Comparison of ENCODE assay signal across 8 cellular contexts in the genomic region with DNA sequence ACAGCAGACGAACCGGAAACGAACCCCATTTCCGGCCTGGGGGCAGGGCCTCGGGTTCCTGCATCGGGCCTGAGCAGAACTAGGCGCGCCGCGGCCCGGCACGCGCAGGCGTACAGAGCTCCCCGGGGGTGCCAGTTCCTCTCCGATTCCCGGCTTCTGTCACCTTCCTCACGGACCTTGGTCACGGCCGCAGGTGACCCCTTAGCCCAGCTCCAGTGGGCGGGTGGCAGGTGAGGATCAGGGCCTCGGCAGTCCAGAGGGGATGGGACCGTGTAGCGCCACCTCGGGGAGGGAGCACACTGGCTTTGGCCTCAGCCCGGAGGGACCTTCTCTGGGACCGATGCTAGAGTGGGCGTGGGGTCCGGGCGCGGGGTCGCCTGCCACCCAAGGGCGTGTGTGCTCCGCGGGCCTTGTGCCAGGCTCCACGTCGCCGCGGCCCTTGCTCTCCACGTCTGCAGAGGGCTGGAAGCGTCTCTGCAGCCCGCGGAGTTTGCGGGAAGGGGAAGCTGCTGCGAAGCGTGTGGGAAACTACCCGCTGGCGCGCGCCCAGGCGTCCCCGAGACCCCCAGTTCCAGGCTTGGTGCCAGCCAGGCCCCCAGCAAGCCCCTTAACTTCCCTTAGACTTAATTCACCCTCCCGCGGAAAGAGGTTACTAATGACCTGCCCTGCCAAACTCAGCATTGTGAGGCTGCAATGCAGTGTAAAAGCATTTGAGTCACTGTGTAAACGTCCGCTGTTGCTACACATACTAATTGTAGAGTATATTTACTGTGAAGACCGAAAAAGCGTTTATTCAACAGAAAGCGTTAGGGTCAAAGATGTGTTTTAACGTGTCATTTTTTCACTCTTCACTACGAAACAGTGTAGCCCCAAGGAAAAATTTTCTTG. TPM values are rescaled to one million over a fixed set of nuclear protein-coding genes. Genes with fewer than 3 reads are reported as not detected.
DNase-seq lines count a peak whose midpoint lies in the region; ATAC-seq and TF ChIP-seq lines count a peak whose summit lies in the region.

Gene TRAPPC12 (plus strand): TSS at position 48 of the 888 bp plus-strand sequence. CDS start 7,930 bp downstream, outside the sequence.

- CTCF ChIA-PET in activated CD4-positive, alpha-beta memory T cell treated with anti-CD3 and anti-CD28 coated beads, Interleukin-2, amount 10 ng/mL, durations not matched to agents 7 days and 5 days (lab: Charles Lee), result interaction anchor here (1.0 to 2.0 kb wide), 7 partner anchors 22 to 196 kb away, joined by 3 to 10 read pairs (median 4); partner anchors contain the start of gene ADI1

- H3K27ac Mint-ChIP-seq in activated CD4-positive, alpha-beta memory T cell treated with anti-CD3 and anti-CD28 coated beads, Interleukin-2, amount 10 ng/mL, durations not matched to agents 7 days and 5 days, result peak within 1 kb of the TSS; percentile 96

- no peaks in the 10 kb centered on the region for H3K27me3 ChIP-seq in lower lobe of right lung (ENCODE audit: low read depth)

- peak within 1 kb of the TSS; percentile 89 for H3K27ac ChIP-seq in lower lobe of right lung

- intact Hi-C loops in lower lobe of right lung (cut with DNase I), result no loop called here

- peaks cover 16% of the 10 kb centered on the region for H3K36me3 ChIP-seq in lower lobe of right lung

- H3K4me1 Mint-ChIP-seq in activated CD4-positive, alpha-beta memory T cell treated with anti-CD3 and anti-CD28 coated beads, Interleukin-2, amount 10 ng/mL, durations not matched to agents 7 days and 5 days, result peaks cover 57% of the 10 kb centered on the region

- H3K36me3 Mint-ChIP-seq in activated CD4-positive, alpha-beta memory T cell treated with anti-CD3 and anti-CD28 coated beads, Interleukin-2, amount 10 ng/mL, durations not matched to agents 7 days and 5 days (ENCODE audit: low read depth), result peaks cover 34% of the 10 kb centered on the region

- H3K4me1 ChIP-seq in lower lobe of right lung, result peaks cover 37% of the 10 kb centered on the region

- POLR2A ChIA-PET in activated CD4-positive, alpha-beta memory T cell treated with anti-CD3 and anti-CD28 coated beads, Interleukin-2, amount 10 ng/mL, durations not matched to agents 7 days and 5 days (lab: Charles Lee), result interaction anchor here (0.6 to 4.2 kb wide), 11 partner anchors 13 to 394 kb away, joined by 3 to 34 read pairs (median 3); partner anchors contain the start of genes ADI1 and RNASEH1

- ATAC-seq in HG03439 (IDR thresholded peaks at IDR 0.05; ENCODE audit: unreplicated experiment) (peak; percentile 79), lower lobe of right lung (peak; percentile 94 to 95)

- H3K4me3 Mint-ChIP-seq in activated CD4-positive, alpha-beta memory T cell treated with anti-CD3 and anti-CD28 coated beads, Interleukin-2, amount 10 ng/mL, durations not matched to agents 7 days and 5 days, result peak within 1 kb of the TSS; percentile 99

- H3K9me3 ChIP-seq in lower lobe of right lung, result no peaks in the 10 kb centered on the region

- H3K27me3 Mint-ChIP-seq in activated CD4-positive, alpha-beta memory T cell treated with anti-CD3 and anti-CD28 coated beads, Interleukin-2, amount 10 ng/mL, durations not matched to agents 7 days and 5 days, result no peaks in the 10 kb centered on the region

- TF ChIP-seq CTCF in lower lobe of right lung (IDR thresholded peaks at IDR 0.05), result peak; percentile 43

- peak; percentile 53 to 94 (median 84) for DNase-seq in C1 segment of cervical spinal cord (lab: John Stamatoyannopoulos, UW)
- DNase-seq in NCI-H82 treated with DMSO at 0.1 percent for 48 hours (lab: John Stamatoyannopoulos, UW; ENCODE audit: unreplicated experiment), result peak; percentile 84
- DNase-seq in activated CD4-positive, alpha-beta memory T cell treated with anti-CD3 and anti-CD28 coated beads, Interleukin-2, amount 10 ng/mL, durations not matched to agents 7 days and 5 days, result peak; percentile 95
- peak; percentile 93 for DNase-seq in ecto neural progenitor cell (ENCODE audit: low spot score)
- peak; percentile 95 for DNase-seq in lower lobe of right lung
- DNase-seq in stimulated activated CD4-positive, alpha-beta T cell treated with anti-CD3 and anti-CD28 coated beads, TNF-alpha, amount 100 ng/mL, for 4 hours (ENCODE audit: low read depth in 3 of 3), result peak; percentile 85 to 88 (median 88)

- no peaks in the 10 kb centered on the region for H3K9me3 Mint-ChIP-seq in activated CD4-positive, alpha-beta memory T cell treated with anti-CD3 and anti-CD28 coated beads, Interleukin-2, amount 10 ng/mL, durations not matched to agents 7 days and 5 days

- H3K4me3 ChIP-seq in lower lobe of right lung, result peak within 1 kb of the TSS; percentile 95

- TF ChIP-seq POLR2A in GM19193 (IDR thresholded peaks at IDR 0.05; ENCODE audit: extremely low read depth, insufficient read depth, insufficient read length), result peak; percentile 97

RNA-seq across cellular contexts. Expression of gene TRAPPC12, which starts in this region (rescaled TPM):
- total RNA-seq in activated CD4-positive, alpha-beta memory T cell treated with anti-CD3 and anti-CD28 coated beads, Interleukin-2, amount 10 ng/mL, durations not matched to agents 7 days and 5 days, result 10 to 100 TPM; 74.5 to 75.6 TPM
- total RNA-seq in lower lobe of right lung, result 93.8 TPM

Comparison
In these comparisons a context has a peak if more than half of its experiments do, and no peak if none do; other contexts are left out.
1. Peak in every context shown above with its lines: DNase-seq, ATAC-seq, H3K4me3 ChIP-seq and H3K27ac ChIP-seq.